In the genomic region with DNA sequence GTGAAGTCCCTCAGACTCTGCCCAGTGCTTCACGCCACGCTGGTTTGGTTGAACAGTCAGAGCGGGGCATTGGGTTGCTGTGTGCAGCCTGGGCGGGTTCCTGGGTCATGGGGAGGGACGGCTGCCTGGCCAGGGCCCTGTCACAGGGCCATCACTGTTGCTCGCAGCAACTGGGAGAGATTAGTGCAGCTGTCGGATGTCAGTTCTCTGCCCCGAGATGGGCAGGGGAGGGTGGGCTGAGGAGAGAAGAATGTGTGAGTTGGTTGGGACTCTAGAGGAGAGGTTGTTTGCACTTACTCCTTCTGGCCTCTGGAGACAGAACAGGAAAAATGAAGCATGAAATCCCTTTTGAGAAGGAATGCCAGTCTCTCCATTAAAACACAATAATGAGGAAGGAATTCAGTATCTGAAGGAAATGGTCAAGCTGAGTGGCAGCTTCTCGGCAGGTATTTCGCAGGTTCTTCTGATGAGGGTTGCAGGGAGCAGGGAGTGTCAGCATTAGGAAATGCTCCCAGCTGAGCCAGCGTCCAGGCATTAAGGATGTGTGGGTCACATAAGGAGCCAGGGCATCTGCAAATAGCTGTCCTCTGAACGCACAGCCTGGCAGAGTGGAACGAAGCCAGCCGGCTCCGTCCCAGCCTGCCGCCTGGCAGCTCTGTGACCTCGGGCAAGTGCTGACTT, we compare ENCODE assay signal across 13 cellular contexts.
A peak's percentile ranks its signal among the peaks of the same experiment; 100 is the strongest.
DNase-seq lines count a peak whose midpoint lies in the region; ATAC-seq and TF ChIP-seq lines count a peak whose summit lies in the region.
"Had no signal": no experiment of that assay in that cellular context is flagged by ENCODE, and none has a peak within 500 bp of the region (broad histone marks: within the 10 kb centered on the region; RNA-seq: fewer than 3 reads in every experiment).

No MANE protein-coding gene starts in this region.

- TF ChIP-seq POLR2A in upper lobe of left lung (IDR thresholded peaks at IDR 0.05) = no peak

- peaks cover 24% of the 10 kb centered on the region for H3K4me1 Mint-ChIP-seq in activated CD8-positive, alpha-beta memory T cell treated with anti-CD3 and anti-CD28 coated beads, Interleukin-2, amount 10 ng/mL, durations not matched to agents 7 days and 5 days

- peak overlapping the region; percentile 30 for H3K27ac ChIP-seq in mesodermal cell (ENCODE audit: low read depth, low read length, severe bottlenecking)
- peak overlapping the region; percentile 50 to 80 (median 63) for H3K27ac ChIP-seq in upper lobe of left lung
- H3K27ac ChIP-seq: 22Rv1, sigmoid colon had no signal

- peaks cover 18% of the 10 kb centered on the region for H3K36me3 Mint-ChIP-seq in activated CD8-positive, alpha-beta memory T cell treated with anti-CD3 and anti-CD28 coated beads, Interleukin-2, amount 10 ng/mL, durations not matched to agents 7 days and 5 days

- WGBS in mesodermal cell (ENCODE audit: insufficient coverage in 2 of 2), 2 experiments = 77 to 86% methylated on average over 13 to 15 of the region's 17 CpGs
- WGBS in upper lobe of left lung, 2 donors = 62 to 64% methylated on average over 17 of the region's 17 CpGs

- TF ChIP-seq EP300 in upper lobe of left lung (IDR thresholded peaks at IDR 0.05) = no peak

- no peak for ATAC-seq in activated CD8-positive, alpha-beta memory T cell treated with anti-CD3 and anti-CD28 coated beads, Interleukin-2, amount 10 ng/mL, durations not matched to agents 7 days and 5 days
- ATAC-seq in upper lobe of left lung (ENCODE audit: low FRiP score in 2 of 2) = peak; percentile 31 to 61
- ATAC-seq in GM21367 (IDR thresholded peaks at IDR 0.05; ENCODE audit: unreplicated experiment) = no peak

- CTCF ChIA-PET in activated CD8-positive, alpha-beta memory T cell treated with anti-CD3 and anti-CD28 coated beads, Interleukin-2, amount 10 ng/mL, durations not matched to agents 7 days and 5 days (lab: Charles Lee) = no interaction called here

- H3K4me1 ChIP-seq in mesodermal cell (ENCODE audit: control insufficient read depth, insufficient read depth, low read length, poor library complexity, severe bottlenecking) (peaks cover 27% of the 10 kb centered on the region), upper lobe of left lung (peaks cover 39 to 52% (median 41%) of the 10 kb centered on the region in 4 donors)

- H3K4me3 ChIP-seq in mesodermal cell (ENCODE audit: extremely low read depth, insufficient read depth, low read length, poor library complexity, severe bottlenecking) (no peak overlapping the region), upper lobe of left lung (no peak overlapping the region)
- H3K4me3 ChIP-seq: sigmoid colon had no signal

- no peaks in the 10 kb centered on the region for H3K27me3 Mint-ChIP-seq in activated CD8-positive, alpha-beta memory T cell treated with anti-CD3 and anti-CD28 coated beads, Interleukin-2, amount 10 ng/mL, durations not matched to agents 7 days and 5 days

- H3K27me3 ChIP-seq in upper lobe of left lung = no peaks in the 10 kb centered on the region
- H3K27me3 ChIP-seq: sigmoid colon had no signal

- DNase-seq in activated CD8-positive, alpha-beta memory T cell treated with anti-CD3 and anti-CD28 coated beads for 24 hours = peak; percentile 42
- no peak for DNase-seq in activated CD8-positive, alpha-beta memory T cell treated with anti-CD3 and anti-CD28 coated beads, Interleukin-2, amount 10 ng/mL, durations not matched to agents 7 days and 5 days
- DNase-seq in glomerular visceral epithelial cell (ENCODE audit: extremely low spot score) = peak; percentile 19
- peak; percentile 66 for DNase-seq in upper lobe of left lung
- no peak for DNase-seq in epidermal melanocyte (ENCODE audit: insufficient read length, low spot score)
- no peak for DNase-seq in activated CD4-positive, alpha-beta T cell treated with anti-CD3 and anti-CD28 coated beads, Interleukin-2, amount 50 U/mL, for 1 hour
- DNase-seq: midbrain, NCI-H1417, sigmoid colon had no signal

- peak in 1 of 6 experiments; percentile 45 for TF ChIP-seq CTCF in upper lobe of left lung (IDR thresholded peaks at IDR 0.05)

- H3K36me3 ChIP-seq in mesodermal cell (ENCODE audit: control insufficient read depth, insufficient read depth, low read length) (peaks cover 69% of the 10 kb centered on the region), upper lobe of left lung (peaks cover 4 to 48% (median 31%) of the 10 kb centered on the region in 4 donors)

- H3K4me3 Mint-ChIP-seq in activated CD8-positive, alpha-beta memory T cell treated with anti-CD3 and anti-CD28 coated beads, Interleukin-2, amount 10 ng/mL, durations not matched to agents 7 days and 5 days = no peak overlapping the region
- H3K4me3 Mint-ChIP-seq: T-helper 2 cell treated with Interferon-gamma antibody and Interleukin-4, amounts not matched to agents 5 μg/mL and 100 μg/mL, for 36 hours had no signal

- H3K9me3 Mint-ChIP-seq in activated CD8-positive, alpha-beta memory T cell treated with anti-CD3 and anti-CD28 coated beads, Interleukin-2, amount 10 ng/mL, durations not matched to agents 7 days and 5 days (ENCODE audit: low read depth) = no peaks in the 10 kb centered on the region
- H3K9me3 Mint-ChIP-seq: T-helper 2 cell treated with Interferon-gamma antibody and Interleukin-4, amounts not matched to agents 5 μg/mL and 100 μg/mL, for 36 hours had no signal

- no peaks in the 10 kb centered on the region for H3K9me3 ChIP-seq in mesodermal cell (ENCODE audit: control insufficient read depth, low read length)
- H3K9me3 ChIP-seq in upper lobe of left lung = no peaks in the 10 kb centered on the region
- H3K9me3 ChIP-seq: sigmoid colon had no signal

- no peak overlapping the region for H3K27ac Mint-ChIP-seq in activated CD8-positive, alpha-beta memory T cell treated with anti-CD3 and anti-CD28 coated beads, Interleukin-2, amount 10 ng/mL, durations not matched to agents 7 days and 5 days
- H3K27ac Mint-ChIP-seq: T-helper 2 cell treated with Interferon-gamma antibody and Interleukin-4, amounts not matched to agents 5 μg/mL and 100 μg/mL, for 36 hours had no signal

Comparison
In these comparisons a context has a peak if more than half of its experiments do, and no peak if none do; other contexts are left out.
1. DNase-seq: peak in activated CD8-positive, alpha-beta memory T cell treated with anti-CD3 and anti-CD28 coated beads for 24 hours (single experiment), glomerular visceral epithelial cell (single experiment) and upper lobe of left lung (2 of 2); none in activated CD8-positive, alpha-beta memory T cell treated with anti-CD3 and anti-CD28 coated beads, Interleukin-2, amount 10 ng/mL, durations not matched to agents 7 days and 5 days (single experiment), epidermal melanocyte (single experiment) and activated CD4-positive, alpha-beta T cell treated with anti-CD3 and anti-CD28 coated beads, Interleukin-2, amount 50 U/mL, for 1 hour (single experiment).
2. ATAC-seq: peak in upper lobe of left lung (2 of 2); none in activated CD8-positive, alpha-beta memory T cell treated with anti-CD3 and anti-CD28 coated beads, Interleukin-2, amount 10 ng/mL, durations not matched to agents 7 days and 5 days (single experiment) and GM21367 (single experiment).